In genomic region chr2:102149644-102150455, GRCh38 we compare ENCODE assay signal across 1 cellular context.
TF ChIP-seq lines count a peak whose summit lies in the region.

No MANE protein-coding gene starts in this region.

TF ChIP-seq in endothelial cell of umbilical vein, 7 proteins besides CTCF, POLR2A, EP300 and RAD21:
- TF ChIP-seq EZH2 (IDR thresholded peaks at IDR 0.05; ENCODE audit: borderline replicate concordance, low read depth, low read length, severe bottlenecking), result no peak
- no peak for TF ChIP-seq MYC (IDR thresholded peaks at IDR 0.05; ENCODE audit: low read depth, low read length)
- no peak for TF ChIP-seq GATA2 (IDR thresholded peaks at IDR 0.05; ENCODE audit: insufficient read depth, insufficient read length, low read depth, low read length)
- TF ChIP-seq JUN (IDR thresholded peaks at IDR 0.05; ENCODE audit: borderline replicate concordance, insufficient read depth, insufficient read length, low read depth), result no peak
- TF ChIP-seq FOS (IDR thresholded peaks at IDR 0.05; ENCODE audit: borderline replicate concordance, insufficient read depth, low read length), result no peak
- TF ChIP-seq POLR2AphosphoS5 (IDR thresholded peaks at IDR 0.05; ENCODE audit: insufficient read depth, low read depth, low read length), result no peak
- TF ChIP-seq, protein P1, sequence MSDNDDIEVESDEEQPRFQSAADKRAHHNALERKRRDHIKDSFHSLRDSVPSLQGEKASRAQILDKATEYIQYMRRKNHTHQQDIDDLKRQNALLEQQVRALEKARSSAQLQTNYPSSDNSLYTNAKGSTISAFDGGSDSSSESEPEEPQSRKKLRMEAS (IDR thresholded peaks at IDR 0.05; ENCODE audit: insufficient read depth, insufficient read length), result no peak
